ENCODE assay signal across 18 cellular contexts in the genomic region with DNA sequence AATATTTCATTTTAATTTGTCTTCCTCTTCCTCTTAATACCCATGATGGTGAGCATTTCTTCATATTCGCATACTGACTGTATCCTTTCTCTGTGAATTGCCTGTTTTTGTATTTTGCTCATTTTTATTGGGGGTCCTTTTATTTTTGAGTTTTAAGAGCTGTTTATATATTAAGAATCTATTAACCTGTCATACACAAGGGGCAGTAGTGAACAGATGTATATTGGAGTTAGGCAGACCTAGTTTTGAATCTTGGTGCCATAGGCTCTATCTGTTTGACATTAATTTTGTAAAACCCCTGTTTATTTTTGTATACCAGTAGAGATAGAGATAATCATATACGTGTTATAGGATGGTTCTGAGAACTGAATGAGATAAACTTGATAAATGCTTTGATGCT. TPM values are rescaled to one million over a fixed set of nuclear protein-coding genes. Genes with fewer than 3 reads are reported as not detected.
A peak's percentile ranks its signal among the peaks of the same experiment; 100 is the strongest.
DNase-seq lines count a peak whose midpoint lies in the region; FAIRE-seq and TF ChIP-seq lines count a peak whose summit lies in the region.
"Had no signal": no experiment of that assay in that cellular context is flagged by ENCODE, and none has a peak within 500 bp of the region (broad histone marks: within the 10 kb centered on the region; RNA-seq: fewer than 3 reads in every experiment).

No MANE protein-coding gene starts in this region.

- no TSS peak for BruUV-seq in OCI-LY7 (replicated peaks; lab: Mats Ljungman, UMichigan)

- no peak overlapping the region for H3K9ac ChIP-seq in H9 (ENCODE audit: extremely low read depth, insufficient read length, low read length)

- no peak for FAIRE-seq in bronchial epithelial cell (lab: Jason Lieb, UNC)
- FAIRE-seq: GM12892 had no signal

- POLR2A ChIA-PET in OCI-LY7 (lab: Charles Lee): interaction anchor here (0.5 kb wide), 1 partner anchor 11 kb away, joined by 3 read pairs; no protein-coding TSS in a partner anchor

- H3K9me3 Mint-ChIP-seq in H9: no peaks in the 10 kb centered on the region; a peak in 1 of 5 replicates
- H3K9me3 Mint-ChIP-seq: T-helper 1 cell treated with Interleukin-12 subunit alpha and Interleukin-12 subunit beta and Interleukin-4 antibody, amounts not matched to agents 30 μg/mL and 1 μg/mL, for 36 hours had no signal

- CTCF ChIA-PET in OCI-LY7 (lab: Charles Lee; ENCODE audit: unreplicated experiment): no interaction called here

- H3K4me1 ChIP-seq in H9 (ENCODE audit: insufficient read depth, low read length) (no peaks in the 10 kb centered on the region), OCI-LY7 (ENCODE audit: insufficient read depth, low read length, poor library complexity, severe bottlenecking) (no peaks in the 10 kb centered on the region)

- H3K4me3 Mint-ChIP-seq in H9: no peak overlapping the region
- H3K4me3 Mint-ChIP-seq: T-helper 1 cell treated with Interleukin-12 subunit alpha and Interleukin-12 subunit beta and Interleukin-4 antibody, amounts not matched to agents 30 μg/mL and 1 μg/mL, for 36 hours had no signal

- no peaks in the 10 kb centered on the region for H3K9me3 ChIP-seq in H9 (ENCODE audit: control insufficient read depth, low read depth, low read length)
- no peaks in the 10 kb centered on the region for H3K9me3 ChIP-seq in OCI-LY7 (ENCODE audit: low read length)

- H4K91ac ChIP-seq in H9 (ENCODE audit: insufficient read length, low read depth, low read length): no peak overlapping the region

- no peak overlapping the region for H3K56ac ChIP-seq in H9 (ENCODE audit: insufficient read length, low read depth, low read length)

- H4K20me1 ChIP-seq in H9 (ENCODE audit: control insufficient read depth, insufficient read depth, insufficient read length) (no peaks in the 10 kb centered on the region), OCI-LY7 (ENCODE audit: insufficient read depth, low read length) (no peaks in the 10 kb centered on the region)

- no peaks in the 10 kb centered on the region for H3K36me3 Mint-ChIP-seq in H9 (ENCODE audit: insufficient read depth in 1 of 3, low read depth in 3 of 3)

- H3T11ph ChIP-seq in H9 (ENCODE audit: low read length): no peak overlapping the region

- H3K27ac Mint-ChIP-seq in H9: no peak overlapping the region
- H3K27ac Mint-ChIP-seq: T-helper 1 cell treated with Interleukin-12 subunit alpha and Interleukin-12 subunit beta and Interleukin-4 antibody, amounts not matched to agents 30 μg/mL and 1 μg/mL, for 36 hours had no signal

- H3K9me2 ChIP-seq in OCI-LY7 (ENCODE audit: insufficient read depth, low read length): no peaks in the 10 kb centered on the region

- H2BK5ac ChIP-seq in H9 (ENCODE audit: insufficient read length, low read length): no peak overlapping the region

- no CpG with 5 or more reads among the region's 2 CpGs for WGBS in H9 (ENCODE audit: extremely low coverage, insufficient read length, low lambda C conversion rate)

- peak; percentile 22; the same call in 2 of the 3 replicates for TF ChIP-seq CTCF in H9 (conservative IDR thresholded peaks at IDR 0.05)
- TF ChIP-seq CTCF in OCI-LY7 (conservative IDR thresholded peaks at IDR 0.05; ENCODE audit: low read length): peak; percentile 45
- TF ChIP-seq CTCF in bronchial epithelial cell (IDR thresholded peaks at IDR 0.05; ENCODE audit: insufficient read depth, low read length, severe bottlenecking): peak; percentile 13
- peak; percentile 17 for TF ChIP-seq CTCF in kidney epithelial cell (IDR thresholded peaks at IDR 0.05; ENCODE audit: insufficient read depth, low read length, poor library complexity, severe bottlenecking)

- H2AFZ ChIP-seq in H9 (ENCODE audit: low read length) (no peak overlapping the region), OCI-LY7 (ENCODE audit: low read length) (no peak overlapping the region)

- H3K23ac ChIP-seq in H9 (ENCODE audit: insufficient read length, low read depth, low read length): no peak overlapping the region

- no peak overlapping the region for H2BK20ac ChIP-seq in H9 (ENCODE audit: low read depth, low read length, poor library complexity, severe bottlenecking)

- H3K14ac ChIP-seq in H9 (ENCODE audit: insufficient read depth, low read length): no peak overlapping the region

- no peak for DNase-seq in H9
- DNase-seq in OCI-LY7 (ENCODE audit: low spot score): no peak
- DNase-seq in bronchial epithelial cell (ENCODE audit: low read depth): no peak
- no peak for DNase-seq in kidney epithelial cell (ENCODE audit: low read depth)
- DNase-seq in cerebellar nuclear complex (lab: John Stamatoyannopoulos, UW): no peak
- no peak for DNase-seq in hypothalamus (lab: John Stamatoyannopoulos, UW)
- no peak for DNase-seq in NCI-H526 treated with DMSO at 0.1 percent for 48 hours (lab: John Stamatoyannopoulos, UW)
- DNase-seq in HuH-7.5 (ENCODE audit: low spot score): no peak
- DNase-seq: C1 segment of cervical spinal cord, DMS53, NCI-H1048, NCI-H1694 treated with DMSO at 0.1 percent for 48 hours, NCI-H446 had no signal

- no peak overlapping the region for H2AK5ac ChIP-seq in H9 (ENCODE audit: insufficient read length, low read length)

- no peaks in the 10 kb centered on the region for H3K79me1 ChIP-seq in H9 (ENCODE audit: insufficient read depth, low read depth, low read length, poor library complexity, severe bottlenecking)

- no peak overlapping the region for H2BK120ac ChIP-seq in H9 (ENCODE audit: low read depth, low read length, poor library complexity, severe bottlenecking)

- no peak overlapping the region for H4K8ac ChIP-seq in H9 (replicated peaks; ENCODE audit: insufficient read length, low read depth, low read length)

- peaks cover 9 to 10% of the 10 kb centered on the region in 2 experiments for H3K4me1 Mint-ChIP-seq in H9

- H3K27me3 Mint-ChIP-seq in H9 (ENCODE audit: low read depth): peaks cover 9% of the 10 kb centered on the region

- H3K23me2 ChIP-seq in H9 (ENCODE audit: insufficient read length, low read depth, low read length, poor library complexity, severe bottlenecking): no peaks in the 10 kb centered on the region

- H2BK15ac ChIP-seq in H9 (ENCODE audit: low read depth, low read length): no peak overlapping the region

- intact Hi-C loops in OCI-LY7 (cut with micrococcal nuclease; ENCODE audit: unreplicated experiment): no loop called here

- H3K79me2 ChIP-seq in H9 (ENCODE audit: insufficient read depth, low read length): no peaks in the 10 kb centered on the region
- H3K79me2 ChIP-seq in OCI-LY7 (ENCODE audit: insufficient read depth, low read depth, low read length): no peaks in the 10 kb centered on the region

- H3K4me2 ChIP-seq in H9 (ENCODE audit: insufficient read depth, insufficient read length, low read length) (no peak overlapping the region), OCI-LY7 (ENCODE audit: low read length) (no peak overlapping the region)

- H3K18ac ChIP-seq in H9 (ENCODE audit: insufficient read length, low read depth, low read length): no peak overlapping the region

- H3K36me3 ChIP-seq in OCI-LY7 (ENCODE audit: insufficient read depth, low read length): no peaks in the 10 kb centered on the region
- no peaks in the 10 kb centered on the region for H3K36me3 ChIP-seq in bronchial epithelial cell (ENCODE audit: control insufficient read depth, insufficient read depth, low read length)
- no peaks in the 10 kb centered on the region for H3K36me3 ChIP-seq in kidney epithelial cell (ENCODE audit: control insufficient read depth, insufficient read depth, low read length)

- no peak overlapping the region for H4K5ac ChIP-seq in H9 (ENCODE audit: insufficient read length, low read depth, low read length)

- H3K4me3 ChIP-seq in OCI-LY7 (ENCODE audit: low read depth, low read length, poor library complexity, severe bottlenecking) (no peak overlapping the region), bronchial epithelial cell (ENCODE audit: low read depth, low read length) (no peak overlapping the region), kidney epithelial cell (ENCODE audit: low read depth, low read length) (no peak overlapping the region)

- H2BK12ac ChIP-seq in H9 (ENCODE audit: insufficient read length, low read depth, low read length): no peak overlapping the region

- no peak overlapping the region for H3K4ac ChIP-seq in H9 (ENCODE audit: low read depth, low read length)

- no peak overlapping the region for H3K27ac ChIP-seq in H9 (ENCODE audit: insufficient read length, low read depth, low read length)
- no peak overlapping the region for H3K27ac ChIP-seq in OCI-LY7 (ENCODE audit: low read depth, low read length, poor library complexity, severe bottlenecking)

- H3K27me3 ChIP-seq in H9 (ENCODE audit: insufficient read depth, low read length) (no peaks in the 10 kb centered on the region), bronchial epithelial cell (ENCODE audit: control insufficient read depth, insufficient read depth, low read length) (peaks cover 3% of the 10 kb centered on the region), kidney epithelial cell (ENCODE audit: control insufficient read depth, insufficient read depth, low read length) (no peaks in the 10 kb centered on the region)

RNA-seq across cellular contexts. Expression of gene WFDC5, which starts 3.1 kb away (rescaled TPM):
- total RNA-seq in H9 (2021) (not detected in 2 replicates), OCI-LY7 (2022) (not detected in 2 replicates), bronchial epithelial cell (0.79 and 4.1 TPM in 2 replicates), kidney epithelial cell (1.0 TPM in 1 of 2 replicates, not detected in the other)
- total RNA-seq in OCI-LY7 (2014; rRNA removed; shearing (Covaris generic)): not detected in 2 replicates
- total RNA-seq: G401, HT1080, SK-MEL-5 had no signal

RNA-seq across cellular contexts. Expression of gene WFDC12, which starts 6.2 kb away (rescaled TPM):
- total RNA-seq in H9 (2021) (not detected in 2 replicates), OCI-LY7 (2022) (not detected in 2 replicates), bronchial epithelial cell (not detected in 2 replicates), kidney epithelial cell (not detected in 2 replicates)
- not detected in 2 replicates for total RNA-seq in OCI-LY7 (2014; rRNA removed; shearing (Covaris generic))
- total RNA-seq: G401, HT1080, SK-MEL-5 had no signal

RNA-seq across cellular contexts. Expression of gene KCNS1, which starts 17.1 kb away (rescaled TPM):
- total RNA-seq in H9 (2021) (0.98 and 0.99 TPM in 2 replicates), OCI-LY7 (2022) (not detected in 2 replicates), bronchial epithelial cell (0.53 and 0.90 TPM in 2 replicates), kidney epithelial cell (4.3 and 6.9 TPM in 2 replicates)
- total RNA-seq in OCI-LY7 (2014; rRNA removed; shearing (Covaris generic)): not detected in 2 replicates
- total RNA-seq: G401, HT1080 had no signal

RNA-seq across cellular contexts. Expression of gene PI3, which starts 56.7 kb away (rescaled TPM):
- total RNA-seq in H9 (2021): not detected in 2 replicates
- total RNA-seq in OCI-LY7 (2014; rRNA removed; shearing (Covaris generic)): not detected in 2 replicates
- not detected in 2 replicates for total RNA-seq in OCI-LY7 (2022)
- 15.5 and 110 TPM in 2 replicates for total RNA-seq in bronchial epithelial cell
- not detected in 2 replicates for total RNA-seq in kidney epithelial cell
- total RNA-seq: G401, HT1080 had no signal
